ENCODE assay signal across 8 cellular contexts in genomic region chr9:124415102-124415851, GRCh38. TPM values are rescaled to one million over a fixed set of nuclear protein-coding genes. Genes with fewer than 3 reads are reported as not detected.
DNase-seq lines count a peak whose midpoint lies in the region; ATAC-seq and TF ChIP-seq lines count a peak whose summit lies in the region.

TSS of gene PSMB7 (minus strand) at chr9:124415442. CDS start at chr9:124415425, 17 bp downstream.

- peaks cover 3 to 28% (median 27%) of the 10 kb centered on the region in 4 donors for H3K36me3 ChIP-seq in liver (ENCODE audit: control insufficient read depth in 4 of 4, insufficient read depth in 3 of 4, low read depth in 1 of 4, low read length in 3 of 4)

- peak; percentile 90 for TF ChIP-seq CTCF in C4-2B (conservative IDR thresholded peaks at IDR 0.05)
- peak; percentile 86 for TF ChIP-seq CTCF in liver (IDR thresholded peaks at IDR 0.05; ENCODE audit: low read depth, low read length, missing input control)

- ATAC-seq in GM19351 (IDR thresholded peaks at IDR 0.05; ENCODE audit: unreplicated experiment), result peak; percentile 90
- ATAC-seq in HG03558 (IDR thresholded peaks at IDR 0.05; ENCODE audit: extremely low read depth, unreplicated experiment), result peak; percentile 49

- no peaks in the 10 kb centered on the region for H3K27me3 ChIP-seq in liver (ENCODE audit: control insufficient read depth in 4 of 4, insufficient read depth in 4 of 4, low read length in 3 of 4)

- peak within 1 kb of the TSS; percentile 87 for H3K27ac ChIP-seq in C4-2B
- H3K27ac ChIP-seq in liver (ENCODE audit: low read depth in 1 of 2, low read length in 2 of 2), result peak within 1 kb of the TSS; percentile 19 to 55

- 7% methylated on average over 41 of the region's 41 CpGs for WGBS in liver

- TF ChIP-seq RAD21 in liver (IDR thresholded peaks at IDR 0.05), result peak; percentile 47 to 53

- DNase-seq in NCI-H748 treated with DMSO at 0.1 percent for 48 hours (lab: John Stamatoyannopoulos, UW) (peak; percentile 96), dermis microvascular lymphatic vessel endothelial cell (ENCODE audit: low read depth in 2 of 2) (peak; percentile 95 to 98)
- DNase-seq in activated CD4-positive, alpha-beta T cell treated with anti-CD3 and anti-CD28 coated beads, Interleukin-2, amount 50 U/mL, for 4 hours, result peak; percentile 96 to 98
- DNase-seq in stimulated activated CD4-positive, alpha-beta T cell treated with anti-CD3 and anti-CD28 coated beads, Interleukin-4, amount 100 ng/mL, for 4 hours, result peak; percentile 96

- peaks cover 0 to 23% (median 17%) of the 10 kb centered on the region in 4 donors for H3K4me1 ChIP-seq in liver (ENCODE audit: control insufficient read depth in 4 of 4, insufficient read depth in 4 of 4, low read length in 3 of 4)

- H3K9me3 ChIP-seq in liver (ENCODE audit: control insufficient read depth in 4 of 4, low read length in 3 of 4), result no peaks in the 10 kb centered on the region

- peak within 1 kb of the TSS; percentile 72 to 79 for H3K9ac ChIP-seq in liver (ENCODE audit: low read depth in 1 of 2, low read length in 2 of 2)

- H3K4me3 ChIP-seq in liver (ENCODE audit: low read depth in 1 of 3, low read length in 3 of 3), result peak within 1 kb of the TSS; percentile 71 to 97 (median 94)

TF ChIP-seq in liver, 16 proteins besides CTCF, POLR2A, EP300 and RAD21:
- TF ChIP-seq FOXA1 (IDR thresholded peaks at IDR 0.05), result peak; percentile 32
- TF ChIP-seq REST (IDR thresholded peaks at IDR 0.05), result peak; percentile 78
- peak; percentile 14 for TF ChIP-seq NR2F2 (IDR thresholded peaks at IDR 0.05)
- TF ChIP-seq HNF4G (IDR thresholded peaks at IDR 0.05), result no peak
- TF ChIP-seq JUND (IDR thresholded peaks at IDR 0.05), result no peak
- peak; percentile 39 for TF ChIP-seq TAF1 (conservative IDR thresholded peaks at IDR 0.05)
- no peak for TF ChIP-seq ATF3 (IDR thresholded peaks at IDR 0.05)
- TF ChIP-seq YY1 (IDR thresholded peaks at IDR 0.05), result peak; percentile 98
- TF ChIP-seq ZBTB33 (IDR thresholded peaks at IDR 0.05), result peak; percentile 91
- peak in 1 of 2 donors; percentile 69 for TF ChIP-seq EGR1 (IDR thresholded peaks at IDR 0.05; ENCODE audit: low read depth in 2 of 2)
- peak; percentile 18 to 45 for TF ChIP-seq HNF4A (conservative IDR thresholded peaks at IDR 0.05)
- TF ChIP-seq MAX (IDR thresholded peaks at IDR 0.05), result peak; percentile 31
- peak; percentile 79 for TF ChIP-seq SP1 (IDR thresholded peaks at IDR 0.05)
- peak; percentile 96 to 99 for TF ChIP-seq GABPA (IDR thresholded peaks at IDR 0.05 in 1 of 2, conservative IDR thresholded peaks at IDR 0.05 in 1 of 2)
- TF ChIP-seq RXRA (IDR thresholded peaks at IDR 0.05), result peak; percentile 57 to 70
- TF ChIP-seq FOXA2 (IDR thresholded peaks at IDR 0.05), result no peak
TF ChIP-seq in liver: peak in this region for 12.

RNA-seq across cellular contexts. Expression of gene PSMB7, which starts in this region (rescaled TPM):
- total RNA-seq in dermis microvascular lymphatic vessel endothelial cell (193 and 196 TPM in 2 replicates), liver (100 to 1,000 TPM in 1 of 2 donors, 10 to 100 TPM in 1; 90.9 to 102 TPM)
- polyA plus RNA-seq in liver, result 100 to 1,000 TPM; 166 to 183 TPM

Comparison
In these comparisons a context has a peak if more than half of its experiments do, and no peak if none do; other contexts are left out.
1. Peak in every context shown above with its lines: DNase-seq, ATAC-seq, H3K4me3 ChIP-seq and H3K27ac ChIP-seq.